1 cellular context compared by ENCODE assay signal in genomic region chr7:155807805-155808550, GRCh38.
TF ChIP-seq lines count a peak whose summit lies in the region.

No MANE protein-coding gene starts in this region.

TF ChIP-seq in HepG2, 621 proteins besides CTCF, POLR2A, EP300 and RAD21 (continued from another document):
- TF ChIP-seq, protein P1, sequence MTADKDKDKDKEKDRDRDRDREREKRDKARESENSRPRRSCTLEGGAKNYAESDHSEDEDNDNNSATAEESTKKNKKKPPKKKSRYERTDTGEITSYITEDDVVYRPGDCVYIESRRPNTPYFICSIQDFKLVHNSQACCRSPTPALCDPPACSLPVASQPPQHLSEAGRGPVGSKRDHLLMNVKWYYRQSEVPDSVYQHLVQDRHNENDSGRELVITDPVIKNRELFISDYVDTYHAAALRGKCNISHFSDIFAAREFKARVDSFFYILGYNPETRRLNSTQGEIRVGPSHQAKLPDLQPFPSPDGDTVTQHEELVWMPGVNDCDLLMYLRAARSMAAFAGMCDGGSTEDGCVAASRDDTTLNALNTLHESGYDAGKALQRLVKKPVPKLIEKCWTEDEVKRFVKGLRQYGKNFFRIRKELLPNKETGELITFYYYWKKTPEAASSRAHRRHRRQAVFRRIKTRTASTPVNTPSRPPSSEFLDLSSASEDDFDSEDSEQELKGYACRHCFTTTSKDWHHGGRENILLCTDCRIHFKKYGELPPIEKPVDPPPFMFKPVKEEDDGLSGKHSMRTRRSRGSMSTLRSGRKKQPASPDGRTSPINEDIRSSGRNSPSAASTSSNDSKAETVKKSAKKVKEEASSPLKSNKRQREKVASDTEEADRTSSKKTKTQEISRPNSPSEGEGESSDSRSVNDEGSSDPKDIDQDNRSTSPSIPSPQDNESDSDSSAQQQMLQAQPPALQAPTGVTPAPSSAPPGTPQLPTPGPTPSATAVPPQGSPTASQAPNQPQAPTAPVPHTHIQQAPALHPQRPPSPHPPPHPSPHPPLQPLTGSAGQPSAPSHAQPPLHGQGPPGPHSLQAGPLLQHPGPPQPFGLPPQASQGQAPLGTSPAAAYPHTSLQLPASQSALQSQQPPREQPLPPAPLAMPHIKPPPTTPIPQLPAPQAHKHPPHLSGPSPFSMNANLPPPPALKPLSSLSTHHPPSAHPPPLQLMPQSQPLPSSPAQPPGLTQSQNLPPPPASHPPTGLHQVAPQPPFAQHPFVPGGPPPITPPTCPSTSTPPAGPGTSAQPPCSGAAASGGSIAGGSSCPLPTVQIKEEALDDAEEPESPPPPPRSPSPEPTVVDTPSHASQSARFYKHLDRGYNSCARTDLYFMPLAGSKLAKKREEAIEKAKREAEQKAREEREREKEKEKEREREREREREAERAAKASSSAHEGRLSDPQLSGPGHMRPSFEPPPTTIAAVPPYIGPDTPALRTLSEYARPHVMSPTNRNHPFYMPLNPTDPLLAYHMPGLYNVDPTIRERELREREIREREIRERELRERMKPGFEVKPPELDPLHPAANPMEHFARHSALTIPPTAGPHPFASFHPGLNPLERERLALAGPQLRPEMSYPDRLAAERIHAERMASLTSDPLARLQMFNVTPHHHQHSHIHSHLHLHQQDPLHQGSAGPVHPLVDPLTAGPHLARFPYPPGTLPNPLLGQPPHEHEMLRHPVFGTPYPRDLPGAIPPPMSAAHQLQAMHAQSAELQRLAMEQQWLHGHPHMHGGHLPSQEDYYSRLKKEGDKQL (CRISPR knock-in tag; IDR thresholded peaks at IDR 0.05; ENCODE audit: low read depth), result no peak
- no peak for TF ChIP-seq NFATC3 (CRISPR knock-in tag; IDR thresholded peaks at IDR 0.05)
- no peak for TF ChIP-seq REXO4 (CRISPR knock-in tag; IDR thresholded peaks at IDR 0.05; ENCODE audit: borderline replicate concordance)
- no peak for TF ChIP-seq STAG1 (CRISPR knock-in tag; IDR thresholded peaks at IDR 0.05)
- TF ChIP-seq, protein P2, sequence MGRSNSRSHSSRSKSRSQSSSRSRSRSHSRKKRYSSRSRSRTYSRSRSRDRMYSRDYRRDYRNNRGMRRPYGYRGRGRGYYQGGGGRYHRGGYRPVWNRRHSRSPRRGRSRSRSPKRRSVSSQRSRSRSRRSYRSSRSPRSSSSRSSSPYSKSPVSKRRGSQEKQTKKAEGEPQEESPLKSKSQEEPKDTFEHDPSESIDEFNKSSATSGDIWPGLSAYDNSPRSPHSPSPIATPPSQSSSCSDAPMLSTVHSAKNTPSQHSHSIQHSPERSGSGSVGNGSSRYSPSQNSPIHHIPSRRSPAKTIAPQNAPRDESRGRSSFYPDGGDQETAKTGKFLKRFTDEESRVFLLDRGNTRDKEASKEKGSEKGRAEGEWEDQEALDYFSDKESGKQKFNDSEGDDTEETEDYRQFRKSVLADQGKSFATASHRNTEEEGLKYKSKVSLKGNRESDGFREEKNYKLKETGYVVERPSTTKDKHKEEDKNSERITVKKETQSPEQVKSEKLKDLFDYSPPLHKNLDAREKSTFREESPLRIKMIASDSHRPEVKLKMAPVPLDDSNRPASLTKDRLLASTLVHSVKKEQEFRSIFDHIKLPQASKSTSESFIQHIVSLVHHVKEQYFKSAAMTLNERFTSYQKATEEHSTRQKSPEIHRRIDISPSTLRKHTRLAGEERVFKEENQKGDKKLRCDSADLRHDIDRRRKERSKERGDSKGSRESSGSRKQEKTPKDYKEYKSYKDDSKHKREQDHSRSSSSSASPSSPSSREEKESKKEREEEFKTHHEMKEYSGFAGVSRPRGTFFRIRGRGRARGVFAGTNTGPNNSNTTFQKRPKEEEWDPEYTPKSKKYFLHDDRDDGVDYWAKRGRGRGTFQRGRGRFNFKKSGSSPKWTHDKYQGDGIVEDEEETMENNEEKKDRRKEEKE (IDR thresholded peaks at IDR 0.05), result no peak
- no peak for TF ChIP-seq ZNF773 (CRISPR knock-in tag; IDR thresholded peaks at IDR 0.05; ENCODE audit: borderline replicate concordance)
- no peak for TF ChIP-seq ETV5 (CRISPR knock-in tag; IDR thresholded peaks at IDR 0.05; ENCODE audit: borderline replicate concordance)
- no peak for TF ChIP-seq ZNF788 (CRISPR knock-in tag; IDR thresholded peaks at IDR 0.05; ENCODE audit: borderline replicate concordance)
- TF ChIP-seq HOXD1 (CRISPR knock-in tag; IDR thresholded peaks at IDR 0.05), result no peak
- no peak for TF ChIP-seq CENPX (CRISPR knock-in tag; IDR thresholded peaks at IDR 0.05)
- peak; percentile 14; the same call in 1 of the 2 replicates for TF ChIP-seq ZGPAT (CRISPR knock-in tag; IDR thresholded peaks at IDR 0.05)
- TF ChIP-seq FOSL1 (CRISPR knock-in tag; IDR thresholded peaks at IDR 0.05; ENCODE audit: borderline replicate concordance), result no peak
- TF ChIP-seq, protein P3, sequence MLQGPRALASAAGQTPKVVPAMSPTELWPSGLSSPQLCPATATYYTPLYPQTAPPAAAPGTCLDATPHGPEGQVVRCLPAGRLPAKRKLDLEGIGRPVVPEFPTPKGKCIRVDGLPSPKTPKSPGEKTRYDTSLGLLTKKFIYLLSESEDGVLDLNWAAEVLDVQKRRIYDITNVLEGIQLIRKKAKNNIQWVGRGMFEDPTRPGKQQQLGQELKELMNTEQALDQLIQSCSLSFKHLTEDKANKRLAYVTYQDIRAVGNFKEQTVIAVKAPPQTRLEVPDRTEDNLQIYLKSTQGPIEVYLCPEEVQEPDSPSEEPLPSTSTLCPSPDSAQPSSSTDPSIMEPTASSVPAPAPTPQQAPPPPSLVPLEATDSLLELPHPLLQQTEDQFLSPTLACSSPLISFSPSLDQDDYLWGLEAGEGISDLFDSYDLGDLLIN (CRISPR knock-in tag; IDR thresholded peaks at IDR 0.05; ENCODE audit: borderline replicate concordance), result no peak
- no peak for TF ChIP-seq ZNF7 (CRISPR knock-in tag; IDR thresholded peaks at IDR 0.05)
- TF ChIP-seq RXRA (CRISPR knock-in tag; IDR thresholded peaks at IDR 0.05), result peak; percentile 43; the same call in 1 of the 2 replicates
- no peak for TF ChIP-seq ZSCAN21 (CRISPR knock-in tag; IDR thresholded peaks at IDR 0.05; ENCODE audit: borderline replicate concordance)
- TF ChIP-seq PATZ1 (CRISPR knock-in tag; IDR thresholded peaks at IDR 0.05), result peak; percentile 85
- TF ChIP-seq ZNF496 (CRISPR knock-in tag; IDR thresholded peaks at IDR 0.05; ENCODE audit: insufficient replicate concordance), result no peak
- TF ChIP-seq ZNF451 (CRISPR knock-in tag; IDR thresholded peaks at IDR 0.05), result no peak
- TF ChIP-seq SP4 (CRISPR knock-in tag; IDR thresholded peaks at IDR 0.05), result no peak
- peak; percentile 15; the same call in 1 of the 2 replicates for TF ChIP-seq SMC3 (IDR thresholded peaks at IDR 0.05; ENCODE audit: low read length)
- TF ChIP-seq ZBTB20 (CRISPR knock-in tag; IDR thresholded peaks at IDR 0.05; ENCODE audit: borderline replicate concordance, low read depth), result 0 out of 2 replicates have a peak, but pooled peaks have one; percentile 18
- TF ChIP-seq, protein P4, sequence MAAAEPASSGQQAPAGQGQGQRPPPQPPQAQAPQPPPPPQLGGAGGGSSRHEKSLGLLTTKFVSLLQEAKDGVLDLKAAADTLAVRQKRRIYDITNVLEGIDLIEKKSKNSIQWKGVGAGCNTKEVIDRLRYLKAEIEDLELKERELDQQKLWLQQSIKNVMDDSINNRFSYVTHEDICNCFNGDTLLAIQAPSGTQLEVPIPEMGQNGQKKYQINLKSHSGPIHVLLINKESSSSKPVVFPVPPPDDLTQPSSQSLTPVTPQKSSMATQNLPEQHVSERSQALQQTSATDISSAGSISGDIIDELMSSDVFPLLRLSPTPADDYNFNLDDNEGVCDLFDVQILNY (CRISPR knock-in tag; conservative IDR thresholded peaks at IDR 0.05), result 0 out of 2 replicates have a peak, but pooled peaks have one; percentile 17
- TF ChIP-seq ATM (IDR thresholded peaks at IDR 0.05; ENCODE audit: borderline replicate concordance), result no peak
- no peak for TF ChIP-seq ZNF317 (CRISPR knock-in tag; IDR thresholded peaks at IDR 0.05)
- no peak for TF ChIP-seq NCOA2 (CRISPR knock-in tag; IDR thresholded peaks at IDR 0.05)
- TF ChIP-seq ZNF503 (CRISPR knock-in tag; IDR thresholded peaks at IDR 0.05), result no peak
- no peak for TF ChIP-seq ZNF674 (CRISPR knock-in tag; IDR thresholded peaks at IDR 0.05; ENCODE audit: low read depth)
- TF ChIP-seq ZNF383 (CRISPR knock-in tag; IDR thresholded peaks at IDR 0.05; ENCODE audit: borderline replicate concordance), result no peak
- no peak for TF ChIP-seq ZNF282 (IDR thresholded peaks at IDR 0.05; ENCODE audit: partially characterized antibody)
- TF ChIP-seq BRCA1 (CRISPR knock-in tag; IDR thresholded peaks at IDR 0.05), result no peak
- no peak for TF ChIP-seq ZNF101 (CRISPR knock-in tag; IDR thresholded peaks at IDR 0.05; ENCODE audit: borderline replicate concordance, low read depth)
- no peak for TF ChIP-seq ATF4 (CRISPR knock-in tag; IDR thresholded peaks at IDR 0.05)
- TF ChIP-seq ZMYM2 (CRISPR knock-in tag; IDR thresholded peaks at IDR 0.05), result no peak
- TF ChIP-seq MIXL1 (CRISPR knock-in tag; IDR thresholded peaks at IDR 0.05), result no peak
- no peak for TF ChIP-seq NFKB2 (CRISPR knock-in tag; IDR thresholded peaks at IDR 0.05; ENCODE audit: borderline replicate concordance)
- peak; percentile 94 for TF ChIP-seq ZNF362 (CRISPR knock-in tag; IDR thresholded peaks at IDR 0.05; ENCODE audit: borderline replicate concordance)
